Comparison of ENCODE assay signal across 35 cellular contexts in genomic region chr17:34478244-34478643, GRCh38.
DNase-seq lines count a peak whose midpoint lies in the region; ATAC-seq, FAIRE-seq and TF ChIP-seq lines count a peak whose summit lies in the region.
"Had no signal": no experiment of that assay in that cellular context is flagged by ENCODE, and none has a peak within 500 bp of the region (broad histone marks: within the 10 kb centered on the region; RNA-seq: fewer than 3 reads in every experiment).

No MANE protein-coding gene starts in this region.

- H4K8ac ChIP-seq in IMR-90 (ENCODE audit: low read depth in 2 of 2, low read length in 2 of 2): no peak overlapping the region

- H3K9me3 Mint-ChIP-seq in chondrocyte (ENCODE audit: low read depth): no peaks in the 10 kb centered on the region
- H3K9me3 Mint-ChIP-seq: CD4-positive, alpha-beta memory T cell; CD4-positive, alpha-beta T cell; CD4-positive, CD25-positive, alpha-beta regulatory T cell; CD8-positive, alpha-beta memory T cell; CD8-positive, alpha-beta T cell had no signal

- H3K36me3 Mint-ChIP-seq in chondrocyte (ENCODE audit: low read depth): no peaks in the 10 kb centered on the region
- H3K36me3 Mint-ChIP-seq: CD14-positive monocyte; CD4-positive, alpha-beta memory T cell; CD4-positive, CD25-positive, alpha-beta regulatory T cell; CD8-positive, alpha-beta memory T cell; CD8-positive, alpha-beta T cell had no signal

- CTCF ChIA-PET in HepG2 (lab: Yijun Ruan, JAX; ENCODE audit: low intra/inter-chr PET ratio, low total read pairs) (no interaction called here), IMR-90 (lab: Yijun Ruan, JAX) (no interaction called here), K562 (lab: Yijun Ruan, JAX; ENCODE audit: low intra/inter-chr PET ratio) (no interaction called here)

- H3K9me1 ChIP-seq in IMR-90 (ENCODE audit: insufficient read depth, low read length): no peaks in the 10 kb centered on the region; the same call in 1 of the 2 replicates
- no peaks in the 10 kb centered on the region for H3K9me1 ChIP-seq in K562 (ENCODE audit: control insufficient read depth, insufficient read depth, low read length)

- TF ChIP-seq EP300 in HepG2 (IDR thresholded peaks at IDR 0.05; ENCODE audit: low read depth in 2 of 2, low read length in 2 of 2): no peak
- TF ChIP-seq EP300 in HepG2 (CRISPR knock-in tag; IDR thresholded peaks at IDR 0.05; ENCODE audit: borderline replicate concordance): no peak
- no peak for TF ChIP-seq EP300 in K562 (IDR thresholded peaks at IDR 0.05; ENCODE audit: low read length)

- H3K27me3 ChIP-seq in HepG2 (ENCODE audit: control insufficient read depth in 1 of 2, insufficient read depth in 2 of 2, low read length in 2 of 2) (0 out of 5 replicates have a peak, but pooled peaks cover 0 to 5% of the 10 kb centered on the region in 2 experiments), right lobe of liver (no peaks in the 10 kb centered on the region), IMR-90 (ENCODE audit: control insufficient read depth, insufficient read depth, low read length) (no peaks in the 10 kb centered on the region), K562 (ENCODE audit: control insufficient read depth in 2 of 2, insufficient read depth in 2 of 2, low read length in 2 of 2) (peaks cover 0 to 5% of the 10 kb centered on the region in 2 experiments; a peak in 2 of 5 replicates)
- H3K27me3 ChIP-seq: BLaER1; BLaER1 treated with 17β-estradiol and CSF1 and Interleukin-3, amounts not matched to agents 10 nM and 100 nM had no signal

- H3K4me1 Mint-ChIP-seq in chondrocyte (ENCODE audit: low read depth): no peaks in the 10 kb centered on the region
- H3K4me1 Mint-ChIP-seq: B cell; CD4-positive, alpha-beta memory T cell; CD4-positive, CD25-positive, alpha-beta regulatory T cell; CD8-positive, alpha-beta memory T cell had no signal

- H3K27ac Mint-ChIP-seq in chondrocyte (ENCODE audit: unreplicated experiment): no peak overlapping the region
- H3K27ac Mint-ChIP-seq: B cell; CD14-positive monocyte; CD4-positive, alpha-beta memory T cell; CD4-positive, alpha-beta T cell; CD4-positive, CD25-positive, alpha-beta regulatory T cell; CD8-positive, alpha-beta memory T cell; CD8-positive, alpha-beta T cell had no signal

- no peaks in the 10 kb centered on the region for H3K4me1 ChIP-seq in HepG2 (ENCODE audit: insufficient read depth, low read length)
- H3K4me1 ChIP-seq in right lobe of liver: no peaks in the 10 kb centered on the region
- no peaks in the 10 kb centered on the region for H3K4me1 ChIP-seq in IMR-90 (ENCODE audit: control insufficient read depth, insufficient read depth, low read length)
- no peaks in the 10 kb centered on the region for H3K4me1 ChIP-seq in K562 (replicated peaks in 1 of 2; ENCODE audit: control insufficient read depth in 2 of 2, insufficient read depth in 2 of 2, low read length in 2 of 2)
- H3K4me1 ChIP-seq: A549, BE2C, Caco-2 had no signal

- intact Hi-C loops in HepG2 (cut with micrococcal nuclease; ENCODE audit: unreplicated experiment) (no loop called here), right lobe of liver (cut with DNase I) (no loop called here), IMR-90 (cut with micrococcal nuclease) (no loop called here), K562 (cut with micrococcal nuclease) (no loop called here)

- in situ Hi-C loops in HepG2 (cut with HindIII; ENCODE audit: extremely low pct_ligation_motif_present, low pct_unique_long_range_greater_than_20kb): no loop called here
- in situ Hi-C loops in IMR-90 (cut with MboI; ENCODE audit: low sequenced_read_pairs): no loop called here
- in situ Hi-C loops in K562 (cut with MboI): no loop called here

- H3K4me3 Mint-ChIP-seq in chondrocyte (ENCODE audit: unreplicated experiment): no peak overlapping the region
- H3K4me3 Mint-ChIP-seq: B cell; CD14-positive monocyte; CD4-positive, alpha-beta memory T cell; CD4-positive, alpha-beta T cell; CD4-positive, CD25-positive, alpha-beta regulatory T cell; CD8-positive, alpha-beta memory T cell; CD8-positive, alpha-beta T cell had no signal

- no peak overlapping the region for H2AK5ac ChIP-seq in IMR-90 (ENCODE audit: low read depth, low read length)

- dilution Hi-C loops in IMR-90 (cut with HindIII; ENCODE audit: low sequenced_read_pairs, unreplicated experiment): no loop called here

- no peak overlapping the region for H3K14ac ChIP-seq in IMR-90 (replicated peaks; ENCODE audit: low read depth, low read length)

- no peak overlapping the region for H3K4ac ChIP-seq in IMR-90 (ENCODE audit: low read depth, low read length)

- no peak overlapping the region for H3K4me2 ChIP-seq in HepG2 (ENCODE audit: low read depth, low read length)
- H3K4me2 ChIP-seq in IMR-90 (ENCODE audit: low read depth, low read length): no peak overlapping the region
- no peak overlapping the region for H3K4me2 ChIP-seq in K562 (ENCODE audit: insufficient read depth, low read length)
- H3K4me2 ChIP-seq: A549, BLaER1 had no signal

- FAIRE-seq in HepG2 (lab: Jason Lieb, UNC): no peak
- FAIRE-seq in K562 (lab: Jason Lieb, UNC): no peak
- FAIRE-seq: A204.1, A549, D721Med had no signal

- ATAC-seq in HepG2 (no peak), right lobe of liver (no peak), IMR-90 (ENCODE audit: low read depth) (no peak), K562 (no peak)
- ATAC-seq: A549; CD8-positive, alpha-beta T cell had no signal

- no peak overlapping the region for H2BK120ac ChIP-seq in IMR-90 (ENCODE audit: low read depth, low read length)

- peaks cover 9% of the 10 kb centered on the region for H3K27me3 Mint-ChIP-seq in chondrocyte (ENCODE audit: low read depth)

- H4K91ac ChIP-seq in IMR-90 (ENCODE audit: insufficient read depth, low read depth, low read length): no peak overlapping the region

- H4K5ac ChIP-seq in IMR-90 (ENCODE audit: low read depth, low read length): no peak overlapping the region

- H3K9me3 ChIP-seq in HepG2 (ENCODE audit: low read length): no peaks in the 10 kb centered on the region
- H3K9me3 ChIP-seq in right lobe of liver: no peaks in the 10 kb centered on the region
- no peaks in the 10 kb centered on the region for H3K9me3 ChIP-seq in IMR-90 (ENCODE audit: control insufficient read depth, insufficient read depth, low read length)
- H3K9me3 ChIP-seq in K562 (replicated peaks; ENCODE audit: control insufficient read depth, insufficient read depth, low read depth, low read length): no peaks in the 10 kb centered on the region
- H3K9me3 ChIP-seq: A549; BE2C; BLaER1; BLaER1 treated with 17β-estradiol and CSF1 and Interleukin-3, amounts not matched to agents 10 nM and 100 nM; Caco-2 had no signal

- no peak overlapping the region for H3K23ac ChIP-seq in IMR-90 (ENCODE audit: low read depth, low read length)

- H3K56ac ChIP-seq in IMR-90 (ENCODE audit: extremely low read depth, insufficient read depth, low read length): no peak overlapping the region

- no peaks in the 10 kb centered on the region for H3K79me1 ChIP-seq in IMR-90 (ENCODE audit: low read depth in 1 of 2, low read length in 2 of 2)

- no peak overlapping the region for H3K9ac ChIP-seq in HepG2 (ENCODE audit: insufficient read depth, low read depth, low read length)
- H3K9ac ChIP-seq in IMR-90 (ENCODE audit: low read depth, low read length): no peak overlapping the region
- no peak overlapping the region for H3K9ac ChIP-seq in K562 (ENCODE audit: insufficient read depth in 1 of 2, low read depth in 2 of 2, low read length in 2 of 2)
- H3K9ac ChIP-seq: BLaER1; BLaER1 treated with 17β-estradiol and CSF1 and Interleukin-3, amounts not matched to agents 10 nM and 100 nM had no signal

- POLR2A ChIA-PET in HepG2 (lab: Yijun Ruan, JAX): no interaction called here
- POLR2A ChIA-PET in IMR-90 (lab: Charles Lee; ENCODE audit: unreplicated experiment): no interaction called here
- POLR2A ChIA-PET in K562 (lab: Yijun Ruan, JAX): interaction anchor here (0.7 kb wide), 1 partner anchor 22 kb away, joined by 3 read pairs; no protein-coding TSS in a partner anchor

- no peaks in the 10 kb centered on the region for H3K79me2 ChIP-seq in HepG2 (ENCODE audit: insufficient read depth, low read length)
- no peaks in the 10 kb centered on the region for H3K79me2 ChIP-seq in K562 (ENCODE audit: control insufficient read depth, insufficient read depth, low read length)

- H2BK20ac ChIP-seq in IMR-90 (ENCODE audit: low read depth, low read length): no peak overlapping the region

- no peak overlapping the region for H2AK9ac ChIP-seq in IMR-90 (replicated peaks; ENCODE audit: low read depth, low read length, poor library complexity)

- H3K18ac ChIP-seq in IMR-90 (ENCODE audit: low read depth, low read length): no peak overlapping the region

- 5% methylated on average over 3 of the region's 3 CpGs for WGBS in HepG2 (ENCODE audit: low lambda C conversion rate)
- WGBS in right lobe of liver (ENCODE audit: insufficient coverage, low coverage, low lambda C conversion rate, missing lambda C conversion rate): 71% methylated on average over 3 of the region's 3 CpGs
- no CpG with 5 or more reads among the region's 3 CpGs for WGBS in IMR-90 (ENCODE audit: extremely low coverage in 2 of 2, insufficient read length in 1 of 2), 2 experiments
- WGBS in K562 (ENCODE audit: insufficient coverage, low coverage, missing lambda C conversion rate): 0% methylated on average over 3 of the region's 3 CpGs

- H3K27ac ChIP-seq in HepG2 (ENCODE audit: extremely low read length, insufficient read depth, low read length) (no peak overlapping the region), right lobe of liver (no peak overlapping the region), IMR-90 (ENCODE audit: insufficient read depth, low read length) (no peak overlapping the region), K562 (ENCODE audit: extremely low read depth, low read depth, low read length) (no peak overlapping the region)
- H3K27ac ChIP-seq: 22Rv1; A549; BLaER1; BLaER1 treated with 17β-estradiol and CSF1 and Interleukin-3, amounts not matched to agents 10 nM and 100 nM; C4-2B had no signal

- BruUV-seq in HepG2 (replicated peaks; lab: Mats Ljungman, UMichigan) (no TSS peak), IMR-90 (replicated peaks; lab: Mats Ljungman, UMichigan) (no TSS peak), K562 (replicated peaks; lab: Mats Ljungman, UMichigan) (no TSS peak)

- no peaks in the 10 kb centered on the region for H3K36me3 ChIP-seq in HepG2 (replicated peaks in 1 of 2; ENCODE audit: control insufficient read depth in 1 of 2, insufficient read depth in 2 of 2, low read length in 2 of 2)
- H3K36me3 ChIP-seq in right lobe of liver: no peaks in the 10 kb centered on the region
- H3K36me3 ChIP-seq in IMR-90 (ENCODE audit: control insufficient read depth, insufficient read depth, low read length): no peaks in the 10 kb centered on the region
- H3K36me3 ChIP-seq in K562 (ENCODE audit: control insufficient read depth, insufficient read depth, low read length): no peaks in the 10 kb centered on the region
- H3K36me3 ChIP-seq: BE2C; BLaER1; BLaER1 treated with 17β-estradiol and CSF1 and Interleukin-3, amounts not matched to agents 10 nM and 100 nM had no signal

- no peak overlapping the region for H2BK15ac ChIP-seq in IMR-90 (ENCODE audit: low read depth, low read length)

- TF ChIP-seq CTCF in HepG2 (CRISPR knock-in tag; IDR thresholded peaks at IDR 0.05): no peak
- TF ChIP-seq CTCF in right lobe of liver (IDR thresholded peaks at IDR 0.05): no peak
- TF ChIP-seq CTCF in IMR-90 (conservative IDR thresholded peaks at IDR 0.05; ENCODE audit: low read depth, low read length): no peak
- no peak for TF ChIP-seq CTCF in K562 (IDR thresholded peaks at IDR 0.05 in 2 of 3, conservative IDR thresholded peaks at IDR 0.05 in 1 of 3; ENCODE audit: insufficient read depth in 2 of 3, low read depth in 1 of 3, low read length in 3 of 3)
- TF ChIP-seq CTCF in chondrocyte (IDR thresholded peaks at IDR 0.05): no peak

- H4K20me1 ChIP-seq in HepG2 (ENCODE audit: insufficient read depth, low read length): no peaks in the 10 kb centered on the region
- H4K20me1 ChIP-seq in IMR-90 (ENCODE audit: insufficient read depth, low read length): no peaks in the 10 kb centered on the region
- H4K20me1 ChIP-seq in K562 (replicated peaks; ENCODE audit: control insufficient read depth, insufficient read depth, low read length): peaks cover 8% of the 10 kb centered on the region; the same call in 1 of the 2 replicates
- H4K20me1 ChIP-seq: BLaER1; BLaER1 treated with 17β-estradiol and CSF1 and Interleukin-3, amounts not matched to agents 10 nM and 100 nM had no signal

- H2BK5ac ChIP-seq in IMR-90 (ENCODE audit: low read depth, low read length, poor library complexity, severe bottlenecking): no peak overlapping the region

- TF ChIP-seq POLR2A in HepG2 (IDR thresholded peaks at IDR 0.05; ENCODE audit: insufficient read depth in 1 of 2, low read depth in 2 of 2, low read length in 2 of 2): no peak
- TF ChIP-seq POLR2A in right lobe of liver (IDR thresholded peaks at IDR 0.05): no peak
- TF ChIP-seq POLR2A in IMR-90 (IDR thresholded peaks at IDR 0.05; ENCODE audit: low read depth, low read length): no peak
- no peak for TF ChIP-seq POLR2A in K562 (conservative IDR thresholded peaks at IDR 0.05)

- no peak for TF ChIP-seq RAD21 in HepG2 (CRISPR knock-in tag; IDR thresholded peaks at IDR 0.05)
- no peak for TF ChIP-seq RAD21 in IMR-90 (IDR thresholded peaks at IDR 0.05; ENCODE audit: low read length)
- no peak for TF ChIP-seq RAD21 in K562 (CRISPR knock-in tag; conservative IDR thresholded peaks at IDR 0.05 in 1 of 2, IDR thresholded peaks at IDR 0.05 in 1 of 2)

- H3K4me3 ChIP-seq in HepG2 (replicated peaks in 1 of 3; ENCODE audit: insufficient read depth in 1 of 3, low read depth in 2 of 3, low read length in 3 of 3) (no peak overlapping the region), right lobe of liver (no peak overlapping the region), IMR-90 (ENCODE audit: insufficient read depth, low read depth, low read length) (no peak overlapping the region), K562 (no peak overlapping the region)
- H3K4me3 ChIP-seq: A549; BLaER1; BLaER1 treated with 17β-estradiol and CSF1 and Interleukin-3, amounts not matched to agents 10 nM and 100 nM had no signal

- H2AFZ ChIP-seq in HepG2 (ENCODE audit: low read length) (no peak overlapping the region), IMR-90 (replicated peaks; ENCODE audit: low read length, poor library complexity) (no peak overlapping the region), K562 (ENCODE audit: low read depth, low read length) (no peak overlapping the region)

- DNase-seq in HepG2 (ENCODE audit: low spot score) (no peak), right lobe of liver (no peak), IMR-90 (no peak), K562 (ENCODE audit: extremely low read depth in 1 of 4, low spot score in 3 of 4) (no peak), chondrocyte (ENCODE audit: low spot score) (no peak)
- DNase-seq in activated T-cell treated with anti-CD3 and anti-CD28 coated beads, Interleukin-2, amount 50 U/mL, for 1 hour: no peak
- DNase-seq: 8988T; ACHN; AML-193; BE2C; C1 segment of cervical spinal cord; Caco-2; Calu3; CD4-positive, alpha-beta memory T cell; CD4-positive, alpha-beta T cell; CD4-positive, CD25-positive, alpha-beta regulatory T cell; CD8-positive, alpha-beta memory T cell; CD8-positive, alpha-beta T cell; COR-L47; DMS 273 treated with DMSO at 0.1 percent for 48 hours; DMS153; DMS53; DMS79; DMS79 treated with DMSO at 0.1 percent for 48 hours; DND-41; EL had no signal

Comparison
In these comparisons a context has a peak if more than half of its experiments do, and no peak if none do; other contexts are left out.
1. Of the 241 proteins assayed by ChIP-seq in both HepG2 and K562: peak only in HepG2: none; only in K562: none; in both: CEBPB; in neither: 239; mixed calls (peak in some experiments, not most) for 1.